In genomic region chr4:150964754-150965153, GRCh38 we compare ENCODE assay signal across 25 cellular contexts.
"Had no signal": no experiment of that assay in that cellular context is flagged by ENCODE, and none has a peak within 500 bp of the region (broad histone marks: within the 10 kb centered on the region; RNA-seq: fewer than 3 reads in every experiment).

No MANE protein-coding gene starts in this region.

- DNase-seq: dermis blood vessel endothelial cell; dorsolateral prefrontal cortex; effector CD4-positive, alpha-beta T cell; effector memory CD4-positive, alpha-beta T cell; foreskin keratinocyte; head of caudate nucleus; heart right ventricle; hippocampal formation; left cardiac atrium; left ventricle myocardium superior; lower lobe of right lung; mesenchymal stem cell; mucosa of descending colon; naive B cell had no signal

- H3K4me3 ChIP-seq: coronary artery, dorsolateral prefrontal cortex, esophagus muscularis mucosa, gastroesophageal sphincter, heart right ventricle, left lung, lower lobe of right lung, mucosa of descending colon had no signal

- H3K36me3 ChIP-seq: esophagus muscularis mucosa, gastroesophageal sphincter, heart right ventricle, left lung, lower lobe of right lung had no signal

- H3K27ac ChIP-seq: coronary artery, dorsolateral prefrontal cortex, epithelial cell of prostate, esophagus muscularis mucosa, foreskin keratinocyte, gastroesophageal sphincter, heart right ventricle, left lung, lower lobe of right lung had no signal

- H3K27ac Mint-ChIP-seq: mesothelial cell of epicardium had no signal

- FAIRE-seq: colon, endothelial cell of umbilical vein, frontal cortex, islet of Langerhans, keratinocyte had no signal

- ATAC-seq: foreskin keratinocyte, gastroesophageal sphincter, heart right ventricle, left cardiac atrium, left lung, left ventricle myocardium superior, lower lobe of right lung, mucosa of descending colon had no signal

- H3K27me3 ChIP-seq: dorsolateral prefrontal cortex, esophagus muscularis mucosa, foreskin keratinocyte, gastroesophageal sphincter, heart right ventricle, left lung had no signal

- H3K4me1 Mint-ChIP-seq: mesothelial cell of epicardium had no signal

- H3K27me3 Mint-ChIP-seq: naive B cell had no signal

- H3K9me3 ChIP-seq: esophagus muscularis mucosa, gastroesophageal sphincter, left lung, lower lobe of right lung, mucosa of descending colon had no signal

- H3K4me3 Mint-ChIP-seq: mesothelial cell of epicardium, naive B cell had no signal
